ENCODE assay signal across 1 cellular context in the genomic region with DNA sequence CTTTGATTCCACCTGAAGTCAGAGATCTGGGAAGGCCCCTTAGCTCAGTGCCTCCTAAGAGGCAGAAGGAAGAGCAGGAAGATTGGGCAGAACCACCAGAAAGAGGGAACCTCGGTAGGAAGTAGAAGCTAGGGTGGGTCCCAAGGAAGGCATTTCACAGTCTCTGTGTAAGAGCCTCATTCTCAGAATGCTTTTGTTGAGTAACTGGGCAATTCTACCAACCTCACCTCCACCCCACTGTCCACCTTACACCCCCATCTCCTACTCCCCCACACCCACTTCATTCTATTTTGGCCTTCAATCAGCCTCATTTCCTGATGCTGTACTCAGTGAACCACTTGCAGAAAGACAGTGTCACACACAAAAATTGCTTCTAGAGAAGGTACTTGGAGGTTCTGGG.
TF ChIP-seq lines count a peak whose summit lies in the region.

No MANE protein-coding gene starts in this region.

TF ChIP-seq in endothelial cell of umbilical vein, 7 proteins besides CTCF, POLR2A, EP300 and RAD21:
- no peak for TF ChIP-seq EZH2 (IDR thresholded peaks at IDR 0.05; ENCODE audit: borderline replicate concordance, low read depth, low read length, severe bottlenecking)
- TF ChIP-seq, protein P1, sequence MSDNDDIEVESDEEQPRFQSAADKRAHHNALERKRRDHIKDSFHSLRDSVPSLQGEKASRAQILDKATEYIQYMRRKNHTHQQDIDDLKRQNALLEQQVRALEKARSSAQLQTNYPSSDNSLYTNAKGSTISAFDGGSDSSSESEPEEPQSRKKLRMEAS (IDR thresholded peaks at IDR 0.05; ENCODE audit: insufficient read depth, insufficient read length) = no peak
- no peak for TF ChIP-seq FOS (IDR thresholded peaks at IDR 0.05; ENCODE audit: borderline replicate concordance, insufficient read depth, low read length)
- no peak for TF ChIP-seq GATA2 (IDR thresholded peaks at IDR 0.05; ENCODE audit: insufficient read depth, insufficient read length, low read depth, low read length)
- TF ChIP-seq POLR2AphosphoS5 (IDR thresholded peaks at IDR 0.05; ENCODE audit: insufficient read depth, low read depth, low read length) = peak; percentile 16
- no peak for TF ChIP-seq JUN (IDR thresholded peaks at IDR 0.05; ENCODE audit: borderline replicate concordance, insufficient read depth, insufficient read length, low read depth)
- no peak for TF ChIP-seq MYC (IDR thresholded peaks at IDR 0.05; ENCODE audit: low read depth, low read length)
TF ChIP-seq in endothelial cell of umbilical vein: peak in this region for 1.
